In genomic region chr9:62799851-62800371, GRCh38 we compare ENCODE assay signal across 8 cellular contexts.
DNase-seq lines count a peak whose midpoint lies in the region; FAIRE-seq and TF ChIP-seq lines count a peak whose summit lies in the region.
"Not testable (repeated sequence)": the region's sequence is repeated elsewhere in the genome, so short reads cannot be mapped to it uniquely, and the experiment has no call there.

No MANE protein-coding gene starts in this region.

- not testable (repeated sequence) for H4K20me1 ChIP-seq in osteoblast (ENCODE audit: insufficient read depth, low read length)

- H3K4me3 Mint-ChIP-seq in CD4-positive, alpha-beta memory T cell, result peak overlapping the region in 7 of 8 donors; percentile 69 to 84 (median 76)
- peak overlapping the region; percentile 85 for H3K4me3 Mint-ChIP-seq in HFFc6
- H3K4me3 Mint-ChIP-seq in T-helper 2 cell treated with Interferon-gamma antibody and Interleukin-4, amounts not matched to agents 5 μg/mL and 100 μg/mL, for 36 hours, result peak overlapping the region; percentile 67
- H3K4me3 Mint-ChIP-seq in activated naive CD8-positive, alpha-beta T cell treated with anti-CD3 and anti-CD28 coated beads for 36 hours, result peak overlapping the region; percentile 63

- intact Hi-C loops in CD4-positive, alpha-beta memory T cell (cut with micrococcal nuclease); esophagus muscularis mucosa (cut with DNase I); kidney (cut with DNase I): not testable (repeated sequence)

- H3K4me3 ChIP-seq in CD4-positive, alpha-beta memory T cell (ENCODE audit: low read length in 2 of 2); kidney (ENCODE audit: low read length in 2 of 2); osteoblast (ENCODE audit: insufficient read depth, low read length): not testable (repeated sequence)
- H3K4me3 ChIP-seq in esophagus muscularis mucosa, result peak overlapping the region; percentile 53 to 62 (median 57)

- peak overlapping the region in 3 of 7 donors; percentile 6 to 49 (median 32) for H3K27ac Mint-ChIP-seq in CD4-positive, alpha-beta memory T cell
- H3K27ac Mint-ChIP-seq in HFFc6, result peak overlapping the region; percentile 93
- not testable (repeated sequence) for H3K27ac Mint-ChIP-seq in T-helper 2 cell treated with Interferon-gamma antibody and Interleukin-4, amounts not matched to agents 5 μg/mL and 100 μg/mL, for 36 hours; activated naive CD8-positive, alpha-beta T cell treated with anti-CD3 and anti-CD28 coated beads for 36 hours

- peaks cover 37 to 47% of the 10 kb centered on the region in 2 donors for H3K27me3 Mint-ChIP-seq in CD4-positive, alpha-beta memory T cell
- peaks cover 14% of the 10 kb centered on the region for H3K27me3 Mint-ChIP-seq in HFFc6 (ENCODE audit: insufficient read depth)
- peaks cover 45% of the 10 kb centered on the region for H3K27me3 Mint-ChIP-seq in T-helper 2 cell treated with Interferon-gamma antibody and Interleukin-4, amounts not matched to agents 5 μg/mL and 100 μg/mL, for 36 hours (ENCODE audit: low read depth)
- peaks cover 55% of the 10 kb centered on the region for H3K27me3 Mint-ChIP-seq in activated naive CD8-positive, alpha-beta T cell treated with anti-CD3 and anti-CD28 coated beads for 36 hours

- POLR2A ChIA-PET in CD4-positive, alpha-beta memory T cell (lab: Charles Lee; ENCODE audit: partially characterized antibody), result interaction anchor here (1.7 kb wide), 1 partner anchor 1017 kb away, joined by 12 read pairs; no protein-coding TSS in a partner anchor

- not testable (repeated sequence) for H3K36me3 Mint-ChIP-seq in CD4-positive, alpha-beta memory T cell; T-helper 2 cell treated with Interferon-gamma antibody and Interleukin-4, amounts not matched to agents 5 μg/mL and 100 μg/mL, for 36 hours (ENCODE audit: low read depth); activated naive CD8-positive, alpha-beta T cell treated with anti-CD3 and anti-CD28 coated beads for 36 hours
- H3K36me3 Mint-ChIP-seq in HFFc6 (ENCODE audit: low read depth), result peaks cover 19% of the 10 kb centered on the region

- H3K27me3 ChIP-seq in CD4-positive, alpha-beta memory T cell (ENCODE audit: insufficient read depth, low read length), result peaks cover 13% of the 10 kb centered on the region
- H3K27me3 ChIP-seq in esophagus muscularis mucosa (peaks cover 0 to 62% (median 33%) of the 10 kb centered on the region in 4 donors), osteoblast (ENCODE audit: insufficient read depth, low read length) (peaks cover 39% of the 10 kb centered on the region)

- 19% methylated on average over 22 of the region's 36 CpGs for WGBS in esophagus muscularis mucosa

- peak in 1 of 5 donors; percentile 32 for DNase-seq in CD4-positive, alpha-beta memory T cell
- not testable (repeated sequence) for DNase-seq in HFFc6; T-helper 2 cell treated with Interferon-gamma antibody and Interleukin-4, amounts not matched to agents 5 μg/mL and 100 μg/mL, for 36 hours (ENCODE audit: low spot score); osteoblast (ENCODE audit: insufficient read length, low spot score, missing footprints)
- peak; percentile 56 for DNase-seq in activated naive CD8-positive, alpha-beta T cell treated with anti-CD3 and anti-CD28 coated beads for 36 hours
- DNase-seq in esophagus muscularis mucosa (ENCODE audit: extremely low spot score) (peak; percentile 92), kidney (peak; percentile 92), superior temporal gyrus (ENCODE audit: extremely low spot score) (peak; percentile 15)

- H3K9me3 Mint-ChIP-seq in CD4-positive, alpha-beta memory T cell, result peaks cover 0 to 20% (median 7%) of the 10 kb centered on the region in 8 donors
- H3K9me3 Mint-ChIP-seq in HFFc6, result peaks cover 11% of the 10 kb centered on the region
- H3K9me3 Mint-ChIP-seq in T-helper 2 cell treated with Interferon-gamma antibody and Interleukin-4, amounts not matched to agents 5 μg/mL and 100 μg/mL, for 36 hours; activated naive CD8-positive, alpha-beta T cell treated with anti-CD3 and anti-CD28 coated beads for 36 hours: not testable (repeated sequence)

- not testable (repeated sequence) for H3K79me2 ChIP-seq in osteoblast (ENCODE audit: insufficient read depth, low read length)

- TF ChIP-seq POLR2A in esophagus muscularis mucosa (IDR thresholded peaks at IDR 0.05; ENCODE audit: low read depth), result not testable (repeated sequence)

- TF ChIP-seq CTCF in HFFc6 (IDR thresholded peaks at IDR 0.05); esophagus muscularis mucosa (IDR thresholded peaks at IDR 0.05); kidney (IDR thresholded peaks at IDR 0.05; ENCODE audit: borderline replicate concordance, extremely low read depth, insufficient read depth); osteoblast (IDR thresholded peaks at IDR 0.05; ENCODE audit: extremely low read depth, low read depth, low read length): not testable (repeated sequence)

- CTCF ChIA-PET in CD4-positive, alpha-beta memory T cell (lab: Charles Lee; ENCODE audit: partially characterized antibody), result not testable (repeated sequence)

- H3K27ac ChIP-seq in CD4-positive, alpha-beta memory T cell (ENCODE audit: low read depth, low read length); kidney (ENCODE audit: low read depth in 2 of 2, low read length in 2 of 2); osteoblast (ENCODE audit: low read depth, low read length): not testable (repeated sequence)
- peak overlapping the region in 3 of 4 donors; percentile 6 to 57 (median 13) for H3K27ac ChIP-seq in esophagus muscularis mucosa (replicated peaks in 1 of 4)

- not testable (repeated sequence) for H3K9me3 ChIP-seq in CD4-positive, alpha-beta memory T cell (ENCODE audit: control insufficient read depth in 1 of 2, low read length in 2 of 2); esophagus muscularis mucosa; kidney (ENCODE audit: control insufficient read depth in 1 of 2, low read length in 2 of 2); osteoblast (ENCODE audit: low read depth, low read length)

- not testable (repeated sequence) for H2AFZ ChIP-seq in osteoblast (ENCODE audit: low read length)

- not testable (repeated sequence) for FAIRE-seq in kidney (lab: Jason Lieb, UNC)

- H3K4me1 Mint-ChIP-seq in CD4-positive, alpha-beta memory T cell, result peaks cover 23 to 43% (median 31%) of the 10 kb centered on the region in 4 donors
- peaks cover 32% of the 10 kb centered on the region for H3K4me1 Mint-ChIP-seq in HFFc6 (ENCODE audit: low read depth)
- peaks cover 27% of the 10 kb centered on the region for H3K4me1 Mint-ChIP-seq in T-helper 2 cell treated with Interferon-gamma antibody and Interleukin-4, amounts not matched to agents 5 μg/mL and 100 μg/mL, for 36 hours (ENCODE audit: low read depth)
- H3K4me1 Mint-ChIP-seq in activated naive CD8-positive, alpha-beta T cell treated with anti-CD3 and anti-CD28 coated beads for 36 hours, result peaks cover 29% of the 10 kb centered on the region

- TF ChIP-seq EP300 in esophagus muscularis mucosa (IDR thresholded peaks at IDR 0.05), result not testable (repeated sequence)

- peak overlapping the region; percentile 73 for H3K4me2 ChIP-seq in osteoblast (ENCODE audit: insufficient read depth, low read length)

- not testable (repeated sequence) for H3K36me3 ChIP-seq in CD4-positive, alpha-beta memory T cell (ENCODE audit: insufficient read depth, low read length); esophagus muscularis mucosa; kidney (ENCODE audit: control insufficient read depth in 1 of 2, insufficient read depth in 2 of 2, low read length in 2 of 2); osteoblast (ENCODE audit: insufficient read depth, low read length)

- H3K9ac ChIP-seq in kidney (ENCODE audit: low read length in 2 of 2), result not testable (repeated sequence)

- H3K4me1 ChIP-seq in CD4-positive, alpha-beta memory T cell (ENCODE audit: insufficient read depth, low read length), result peaks cover 19% of the 10 kb centered on the region
- H3K4me1 ChIP-seq in esophagus muscularis mucosa, result peaks cover 17 to 40% (median 39%) of the 10 kb centered on the region in 4 donors
- not testable (repeated sequence) for H3K4me1 ChIP-seq in kidney (ENCODE audit: control insufficient read depth in 1 of 2, insufficient read depth in 1 of 2, low read depth in 1 of 2, low read length in 2 of 2); osteoblast (ENCODE audit: insufficient read depth, low read length)
